In the genomic region with DNA sequence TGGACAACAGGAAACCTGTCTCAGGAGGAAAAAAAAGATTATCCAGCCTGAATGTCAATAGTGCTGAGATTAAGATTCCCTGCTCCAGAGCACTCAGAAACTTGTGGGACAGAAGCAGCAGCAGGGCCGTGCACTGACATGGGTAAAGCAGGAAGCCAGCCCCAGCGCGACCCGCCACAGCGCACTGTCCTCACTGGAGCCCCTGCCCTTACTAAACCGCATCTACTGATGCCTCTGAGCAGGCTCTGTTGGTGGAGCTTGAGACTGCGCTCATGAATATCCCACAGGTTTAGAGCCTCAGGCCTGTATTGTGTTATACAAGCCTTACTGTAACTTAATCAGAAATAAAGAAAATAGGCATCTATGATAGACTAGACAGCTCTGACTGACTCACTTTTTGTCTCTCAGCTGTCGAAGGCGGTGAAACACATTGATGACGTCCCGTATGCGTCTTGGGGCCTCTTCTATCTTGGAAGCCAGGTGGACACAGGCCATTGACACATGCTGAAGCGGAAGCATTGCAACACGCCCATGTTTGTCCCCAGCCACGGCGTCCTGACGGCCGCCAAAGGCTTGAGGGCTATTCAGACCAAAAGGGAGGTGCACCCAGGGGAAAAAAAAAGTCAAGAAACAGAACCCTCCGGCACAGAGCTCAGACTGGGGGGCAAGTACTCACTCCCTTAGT, we compare ENCODE assay signal across 8 cellular contexts. TPM values are rescaled to one million over a fixed set of nuclear protein-coding genes. Genes with fewer than 3 reads are reported as not detected.
DNase-seq lines count a peak whose midpoint lies in the region; ATAC-seq and TF ChIP-seq lines count a peak whose summit lies in the region.

No MANE protein-coding gene starts in this region.

- peaks cover 15% of the 10 kb centered on the region for H4K20me1 ChIP-seq in DOHH2 (ENCODE audit: control insufficient read depth, insufficient read depth, low read depth, low read length)
- H4K20me1 ChIP-seq in OCI-LY1 (ENCODE audit: insufficient read depth, low read length) = no peaks in the 10 kb centered on the region
- H4K20me1 ChIP-seq in neural cell (ENCODE audit: insufficient read depth) = no peaks in the 10 kb centered on the region

- H3K27me3 ChIP-seq in DOHH2 (ENCODE audit: control insufficient read depth, low read length) (no peaks in the 10 kb centered on the region), OCI-LY1 (ENCODE audit: insufficient read depth, low read length) (no peaks in the 10 kb centered on the region), neural cell (ENCODE audit: insufficient read depth, low read depth, low read length) (no peaks in the 10 kb centered on the region)
- no peaks in the 10 kb centered on the region for H3K27me3 ChIP-seq in effector memory CD4-positive, alpha-beta T cell (replicated peaks; ENCODE audit: control insufficient read depth, insufficient read depth, low read length, poor library complexity, severe bottlenecking)

- TF ChIP-seq RAD21 in neural cell (conservative IDR thresholded peaks at IDR 0.05) = no peak

- peaks cover 12% of the 10 kb centered on the region for H3F3A ChIP-seq in DOHH2 (ENCODE audit: control insufficient read depth, insufficient read depth)
- no peaks in the 10 kb centered on the region for H3F3A ChIP-seq in OCI-LY1 (ENCODE audit: insufficient read depth, low read length)
- no peaks in the 10 kb centered on the region for H3F3A ChIP-seq in neural cell (ENCODE audit: insufficient read depth, low read length, poor library complexity, severe bottlenecking)

- H3K4me3 ChIP-seq in DOHH2 (ENCODE audit: low read length) (peak overlapping the region; percentile 100), OCI-LY1 (ENCODE audit: low read depth, low read length, poor library complexity, severe bottlenecking) (peak overlapping the region; percentile 98), neural cell (ENCODE audit: low read length) (peak overlapping the region; percentile 76)
- peak overlapping the region; percentile 90 for H3K4me3 ChIP-seq in effector memory CD4-positive, alpha-beta T cell (ENCODE audit: insufficient read depth, low read depth, low read length, poor library complexity, severe bottlenecking)

- H3K27ac ChIP-seq in DOHH2 (ENCODE audit: low read depth, low read length) (no peak overlapping the region), OCI-LY1 (ENCODE audit: low read depth, low read length, poor library complexity, severe bottlenecking) (no peak overlapping the region), neural cell (ENCODE audit: low read length) (peak overlapping the region; percentile 85)
- H3K27ac ChIP-seq in effector memory CD4-positive, alpha-beta T cell (ENCODE audit: insufficient read depth, low read length, poor library complexity, severe bottlenecking) = peak overlapping the region; percentile 80

- H3K4me1 ChIP-seq in DOHH2 (ENCODE audit: control insufficient read depth, low read length) = peaks cover 36% of the 10 kb centered on the region
- peaks cover 33% of the 10 kb centered on the region for H3K4me1 ChIP-seq in OCI-LY1 (ENCODE audit: insufficient read depth, low read length, severe bottlenecking)
- H3K4me1 ChIP-seq in effector memory CD4-positive, alpha-beta T cell (ENCODE audit: control insufficient read depth, insufficient read depth, low read length, poor library complexity, severe bottlenecking) = peaks cover 28% of the 10 kb centered on the region

- DNase-seq in effector memory CD4-positive, alpha-beta T cell = no peak
- DNase-seq in GDM1 (lab: John Stamatoyannopoulos, UW) (no peak), NCI-H2227 treated with DMSO at 0.1 percent for 48 hours (lab: John Stamatoyannopoulos, UW) (no peak), hippocampal formation (lab: John Stamatoyannopoulos, UW) (no peak)

- H3K36me3 ChIP-seq in DOHH2 (ENCODE audit: control insufficient read depth, low read length) (peaks cover 90% of the 10 kb centered on the region), OCI-LY1 (ENCODE audit: insufficient read depth, low read length) (peaks cover 82% of the 10 kb centered on the region), neural cell (ENCODE audit: insufficient read depth, low read length) (no peaks in the 10 kb centered on the region)
- H3K36me3 ChIP-seq in effector memory CD4-positive, alpha-beta T cell (ENCODE audit: control insufficient read depth, insufficient read depth, low read length) = peaks cover 51% of the 10 kb centered on the region

- TF ChIP-seq CTCF in DOHH2 (IDR thresholded peaks at IDR 0.05; ENCODE audit: low read depth, low read length, poor library complexity, severe bottlenecking) (no peak), OCI-LY1 (IDR thresholded peaks at IDR 0.05; ENCODE audit: low read length) (no peak), neural cell (IDR thresholded peaks at IDR 0.05; ENCODE audit: poor library complexity, severe bottlenecking) (no peak)

- H3K9me3 ChIP-seq in DOHH2 (ENCODE audit: control insufficient read depth, insufficient read depth, low read length) = no peaks in the 10 kb centered on the region
- no peaks in the 10 kb centered on the region for H3K9me3 ChIP-seq in OCI-LY1 (ENCODE audit: low read length)
- H3K9me3 ChIP-seq in effector memory CD4-positive, alpha-beta T cell (ENCODE audit: control insufficient read depth, low read length) = no peaks in the 10 kb centered on the region
- H3K9me3 ChIP-seq in neural cell (ENCODE audit: low read length) = no peaks in the 10 kb centered on the region

- H3K9ac ChIP-seq in OCI-LY1 (ENCODE audit: low read length) (peak overlapping the region; percentile 93), neural cell (ENCODE audit: low read length) (peak overlapping the region; percentile 95)

- TF ChIP-seq EP300 in neural cell (conservative IDR thresholded peaks at IDR 0.05; ENCODE audit: poor library complexity, severe bottlenecking) = no peak

- no peak for ATAC-seq in GM18909 (IDR thresholded peaks at IDR 0.05; ENCODE audit: poor library complexity, unreplicated experiment)

- H3K79me2 ChIP-seq in DOHH2 (ENCODE audit: control insufficient read depth, low read length) (peaks cover 88% of the 10 kb centered on the region), OCI-LY1 (ENCODE audit: insufficient read depth, low read length) (peaks cover 24% of the 10 kb centered on the region), neural cell (replicated peaks; ENCODE audit: insufficient read depth, low read length) (peaks cover 33% of the 10 kb centered on the region)

- H3K9me2 ChIP-seq in DOHH2 (replicated peaks; ENCODE audit: control insufficient read depth, low read length) (no peaks in the 10 kb centered on the region), OCI-LY1 (ENCODE audit: low read depth, low read length) (no peaks in the 10 kb centered on the region), neural cell (ENCODE audit: insufficient read depth, low read length) (no peaks in the 10 kb centered on the region)

- H2AFZ ChIP-seq in OCI-LY1 (ENCODE audit: low read length) = no peak overlapping the region
- no peak overlapping the region for H2AFZ ChIP-seq in neural cell (ENCODE audit: low read depth, low read length)

- H3K4me2 ChIP-seq in DOHH2 (ENCODE audit: low read length) (peak overlapping the region; percentile 88), OCI-LY1 (ENCODE audit: low read length) (peak overlapping the region; percentile 94), neural cell (ENCODE audit: low read length) (peak overlapping the region; percentile 95)

TF ChIP-seq in neural cell, 6 proteins besides CTCF, POLR2A, EP300 and RAD21:
- TF ChIP-seq EZH2 (IDR thresholded peaks at IDR 0.05; ENCODE audit: borderline replicate concordance, insufficient read depth, low read length, poor library complexity, severe bottlenecking) (no peak), MXI1 (conservative IDR thresholded peaks at IDR 0.05; ENCODE audit: poor library complexity, severe bottlenecking) (no peak), POLR2AphosphoS5 (IDR thresholded peaks at IDR 0.05) (no peak), TAF1 (IDR thresholded peaks at IDR 0.05; ENCODE audit: low read depth) (no peak), SMC3 (conservative IDR thresholded peaks at IDR 0.05; ENCODE audit: poor library complexity) (no peak)
- TF ChIP-seq, protein P1, sequence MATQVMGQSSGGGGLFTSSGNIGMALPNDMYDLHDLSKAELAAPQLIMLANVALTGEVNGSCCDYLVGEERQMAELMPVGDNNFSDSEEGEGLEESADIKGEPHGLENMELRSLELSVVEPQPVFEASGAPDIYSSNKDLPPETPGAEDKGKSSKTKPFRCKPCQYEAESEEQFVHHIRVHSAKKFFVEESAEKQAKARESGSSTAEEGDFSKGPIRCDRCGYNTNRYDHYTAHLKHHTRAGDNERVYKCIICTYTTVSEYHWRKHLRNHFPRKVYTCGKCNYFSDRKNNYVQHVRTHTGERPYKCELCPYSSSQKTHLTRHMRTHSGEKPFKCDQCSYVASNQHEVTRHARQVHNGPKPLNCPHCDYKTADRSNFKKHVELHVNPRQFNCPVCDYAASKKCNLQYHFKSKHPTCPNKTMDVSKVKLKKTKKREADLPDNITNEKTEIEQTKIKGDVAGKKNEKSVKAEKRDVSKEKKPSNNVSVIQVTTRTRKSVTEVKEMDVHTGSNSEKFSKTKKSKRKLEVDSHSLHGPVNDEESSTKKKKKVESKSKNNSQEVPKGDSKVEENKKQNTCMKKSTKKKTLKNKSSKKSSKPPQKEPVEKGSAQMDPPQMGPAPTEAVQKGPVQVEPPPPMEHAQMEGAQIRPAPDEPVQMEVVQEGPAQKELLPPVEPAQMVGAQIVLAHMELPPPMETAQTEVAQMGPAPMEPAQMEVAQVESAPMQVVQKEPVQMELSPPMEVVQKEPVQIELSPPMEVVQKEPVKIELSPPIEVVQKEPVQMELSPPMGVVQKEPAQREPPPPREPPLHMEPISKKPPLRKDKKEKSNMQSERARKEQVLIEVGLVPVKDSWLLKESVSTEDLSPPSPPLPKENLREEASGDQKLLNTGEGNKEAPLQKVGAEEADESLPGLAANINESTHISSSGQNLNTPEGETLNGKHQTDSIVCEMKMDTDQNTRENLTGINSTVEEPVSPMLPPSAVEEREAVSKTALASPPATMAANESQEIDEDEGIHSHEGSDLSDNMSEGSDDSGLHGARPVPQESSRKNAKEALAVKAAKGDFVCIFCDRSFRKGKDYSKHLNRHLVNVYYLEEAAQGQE (IDR thresholded peaks at IDR 0.05; ENCODE audit: borderline replicate concordance) = no peak

RNA-seq across cellular contexts. Expression of a gene that starts 1.2 kb away (rescaled TPM):
- polyA plus RNA-seq in neural cell = 696 and 734 TPM in 2 replicates
- polyA minus RNA-seq in neural cell = 227 and 231 TPM in 2 replicates

RNA-seq across cellular contexts. Expression of a gene that starts 9.1 kb away (rescaled TPM):
- 168 and 204 TPM in 2 replicates for polyA plus RNA-seq in neural cell
- polyA minus RNA-seq in neural cell = 57.1 and 64.8 TPM in 2 replicates

RNA-seq across cellular contexts. Expression of a gene that starts 23.0 kb away (rescaled TPM):
- 104 and 119 TPM in 2 replicates for polyA plus RNA-seq in neural cell
- 29.9 and 31.1 TPM in 2 replicates for polyA minus RNA-seq in neural cell

RNA-seq across cellular contexts. Expression of a gene that starts 23.1 kb away (rescaled TPM):
- polyA plus RNA-seq in neural cell = 0.28 TPM in 1 of 2 replicates, not detected in the other
- not detected in 2 replicates for polyA minus RNA-seq in neural cell

RNA-seq across cellular contexts. Expression of a gene that starts 37.5 kb away (rescaled TPM):
- 0.88 and 1.4 TPM in 2 replicates for polyA plus RNA-seq in neural cell
- polyA minus RNA-seq in neural cell = 0.81 and 1.5 TPM in 2 replicates

Comparison
In these comparisons a context has a peak if more than half of its experiments do, and no peak if none do; other contexts are left out.
1. H3K27ac ChIP-seq: peak in effector memory CD4-positive, alpha-beta T cell (single experiment) and neural cell (single experiment); none in DOHH2 (single experiment) and OCI-LY1 (single experiment).
2. Peak in every context shown above with its lines, with median percentiles within 50 percentile points of each other: H3K4me2 ChIP-seq and H3K4me3 ChIP-seq.